8 cellular contexts compared by ENCODE assay signal in the genomic region with DNA sequence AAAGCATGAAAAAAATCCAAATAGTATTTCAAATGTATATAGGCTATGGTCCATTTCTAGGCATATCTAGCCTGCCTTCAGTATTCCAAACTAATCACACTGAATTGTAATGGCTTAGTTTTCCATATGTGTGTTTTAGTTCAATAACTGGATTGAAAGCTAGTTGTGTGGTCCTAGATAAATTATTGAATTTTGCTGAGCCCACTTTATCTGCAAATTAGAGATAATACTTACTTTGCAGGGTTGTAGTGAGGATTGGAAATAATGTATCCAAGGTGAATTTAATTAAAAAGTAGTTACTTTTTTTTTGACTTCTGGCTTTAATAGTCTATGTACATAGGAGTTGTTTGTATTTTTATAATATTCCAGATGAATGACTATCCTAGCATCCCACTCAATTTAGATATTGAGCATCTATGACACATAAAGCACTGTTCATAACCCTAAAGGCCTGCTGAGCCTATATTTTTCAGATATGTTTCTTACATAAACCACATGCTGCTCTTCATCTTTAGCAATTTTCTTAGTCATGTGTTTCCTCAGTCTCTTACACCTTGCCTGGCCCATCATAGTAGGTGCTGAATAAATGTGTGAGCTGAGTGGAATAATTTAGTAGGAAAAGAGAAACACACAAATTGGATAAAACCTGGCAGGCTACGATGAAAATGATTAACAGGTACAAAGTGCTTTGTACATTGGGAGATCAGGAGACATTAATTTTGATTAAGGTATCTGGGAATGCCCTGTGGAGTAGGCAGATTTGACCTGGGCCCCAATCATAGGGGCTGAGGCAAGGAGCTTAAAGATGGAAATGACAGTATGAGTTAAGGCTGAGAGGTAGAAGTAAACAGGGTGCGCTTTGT. TPM values are rescaled to one million over a fixed set of nuclear protein-coding genes. Genes with fewer than 3 reads are reported as not detected.
DNase-seq lines count a peak whose midpoint lies in the region; ATAC-seq and TF ChIP-seq lines count a peak whose summit lies in the region.

No MANE protein-coding gene starts in this region.

- ATAC-seq in psoas muscle: no peak
- ATAC-seq in HG03097 (IDR thresholded peaks at IDR 0.05; ENCODE audit: low FRiP score, unreplicated experiment): no peak
- ATAC-seq in HG03520 (IDR thresholded peaks at IDR 0.05; ENCODE audit: unreplicated experiment): no peak
- no peak for ATAC-seq in GM19463 (IDR thresholded peaks at IDR 0.05; ENCODE audit: unreplicated experiment)

- no peaks in the 10 kb centered on the region for H3K27me3 ChIP-seq in Peyer's patch
- no peaks in the 10 kb centered on the region for H3K27me3 ChIP-seq in psoas muscle (ENCODE audit: insufficient read depth in 3 of 3, low read length in 2 of 3)

- TF ChIP-seq CTCF in GM12864 (IDR thresholded peaks at IDR 0.05; ENCODE audit: low read depth, low read length, missing control alignments): no peak
- TF ChIP-seq CTCF in Peyer's patch (IDR thresholded peaks at IDR 0.05): no peak
- no peak for TF ChIP-seq CTCF in epithelial cell of proximal tubule (conservative IDR thresholded peaks at IDR 0.05; ENCODE audit: low read depth, low read length)
- no peak for TF ChIP-seq CTCF in psoas muscle (IDR thresholded peaks at IDR 0.05)

- DNase-seq in GM12864 (ENCODE audit: low read depth): no peak
- DNase-seq in Peyer's patch: no peak
- DNase-seq in epithelial cell of proximal tubule (ENCODE audit: low read depth): no peak
- DNase-seq in psoas muscle: no peak
- no peak for DNase-seq in kidney glomerular epithelial cell (lab: John Stamatoyannopoulos, UW)

- H3K9me3 ChIP-seq in Peyer's patch (no peaks in the 10 kb centered on the region), psoas muscle (no peaks in the 10 kb centered on the region)

- TF ChIP-seq POLR2A in Peyer's patch (IDR thresholded peaks at IDR 0.05): no peak

- intact Hi-C loops in psoas muscle (cut with DNase I): no loop called here

- H3K4me1 ChIP-seq in Peyer's patch: peaks cover 0 to 9% (median 4%) of the 10 kb centered on the region in 4 donors
- H3K4me1 ChIP-seq in psoas muscle: peaks cover 18% of the 10 kb centered on the region

- H3K27ac ChIP-seq in Peyer's patch (peak overlapping the region; percentile 84 to 94 (median 88)), psoas muscle (peak overlapping the region; percentile 90)

- H3K4me3 ChIP-seq in GM12864 (ENCODE audit: low read depth, low read length) (peak overlapping the region; percentile 64), Peyer's patch (peak overlapping the region; percentile 46 to 78 (median 66)), epithelial cell of proximal tubule (ENCODE audit: low read depth, low read length) (peak overlapping the region; percentile 77), psoas muscle (peak overlapping the region; percentile 77)

- WGBS in psoas muscle, 3 donors: 65 to 73% (median 67%) methylated on average over 2 of the region's 2 CpGs

- H3K36me3 ChIP-seq in Peyer's patch: no peaks in the 10 kb centered on the region
- H3K36me3 ChIP-seq in psoas muscle (ENCODE audit: insufficient read depth in 1 of 2, low read depth in 1 of 2): no peaks in the 10 kb centered on the region

RNA-seq across cellular contexts. Expression of gene ATP23, which starts 1.1 kb away (rescaled TPM):
- 10 to 100 TPM in 2 of 4 donors, 1 to 10 TPM in 1, not detected in 1; 5.9 to 29.2 (median 12.5) TPM for total RNA-seq in Peyer's patch
- total RNA-seq in epithelial cell of proximal tubule: 8.4 and 19.2 TPM in 2 replicates
- 10 to 100 TPM in 2 of 4 donors, 1 to 10 TPM in 2; 7.4 to 13.5 (median 9.5) TPM for total RNA-seq in psoas muscle
- 10 to 100 TPM in 1 of 3 donors, 1 to 10 TPM in 2; 6.3 to 28.8 (median 8.7) TPM for polyA plus RNA-seq in psoas muscle
